ENCODE assay signal across 8 cellular contexts in genomic region chr3:184335661-184336483, GRCh38. TPM values are rescaled to one million over a fixed set of nuclear protein-coding genes. Genes with fewer than 3 reads are reported as not detected.
DNase-seq lines count a peak whose midpoint lies in the region; FAIRE-seq and TF ChIP-seq lines count a peak whose summit lies in the region.

No MANE protein-coding gene starts in this region.

- H3K9ac ChIP-seq in ES-I3 (ENCODE audit: low read depth, low read length) (peak overlapping the region; percentile 76), astrocyte (ENCODE audit: low read length) (peak overlapping the region; percentile 84)

- peaks cover 70% of the 10 kb centered on the region for H3K4me1 Mint-ChIP-seq in astrocyte (ENCODE audit: low read depth, unreplicated experiment)

- POLR2A ChIA-PET in HEK293 (lab: Yijun Ruan, JAX), result interaction anchor here (0.8 to 1.2 kb wide), 2 partner anchors 16 to 20 kb away, joined by 3 to 5 read pairs; no protein-coding TSS in a partner anchor

- H2AFZ ChIP-seq in astrocyte (ENCODE audit: low read depth, low read length), result no peak overlapping the region

- H3K4me2 ChIP-seq in astrocyte (ENCODE audit: low read length), result peak overlapping the region; percentile 89

- H3K27me3 ChIP-seq in astrocyte (ENCODE audit: insufficient read depth, low read length), result no peaks in the 10 kb centered on the region

- H3K27me3 Mint-ChIP-seq in astrocyte (ENCODE audit: low read depth, unreplicated experiment), result no peaks in the 10 kb centered on the region

- H3K4me1 ChIP-seq in ES-I3 (ENCODE audit: insufficient read depth, low read length), result peaks cover 14% of the 10 kb centered on the region
- no peaks in the 10 kb centered on the region for H3K4me1 ChIP-seq in HEK293 (ENCODE audit: control insufficient read depth, insufficient read depth, low read length)
- peaks cover 85% of the 10 kb centered on the region for H3K4me1 ChIP-seq in astrocyte (ENCODE audit: insufficient read depth, low read length)

- TF ChIP-seq CTCF in HEK293 (tag by site-specific recombination; IDR thresholded peaks at IDR 0.05) (no peak), astrocyte (IDR thresholded peaks at IDR 0.05; ENCODE audit: insufficient read depth, low read depth, low read length) (no peak), retinal pigment epithelial cell (conservative IDR thresholded peaks at IDR 0.05; ENCODE audit: low read depth, low read length) (no peak)

- no peaks in the 10 kb centered on the region for H3K9me3 ChIP-seq in ES-I3 (ENCODE audit: control insufficient read depth, insufficient read depth, low read length)
- no peaks in the 10 kb centered on the region for H3K9me3 ChIP-seq in HEK293 (ENCODE audit: control insufficient read depth, insufficient read depth, low read depth, low read length)
- H3K9me3 ChIP-seq in astrocyte (ENCODE audit: insufficient read depth, low read depth, low read length), result no peaks in the 10 kb centered on the region

- peak overlapping the region; percentile 86 for H3K4me3 Mint-ChIP-seq in astrocyte (ENCODE audit: unreplicated experiment)

- H3K36me3 Mint-ChIP-seq in astrocyte (ENCODE audit: low read depth, unreplicated experiment), result peaks cover 25% of the 10 kb centered on the region

- H3K27ac ChIP-seq in HEK293 (ENCODE audit: extremely low read depth, low read depth, low read length) (peak overlapping the region; percentile 73), astrocyte (ENCODE audit: low read depth, low read length) (peak overlapping the region; percentile 96)

- H3K36me3 ChIP-seq in ES-I3 (ENCODE audit: insufficient read depth, low read length) (peaks cover 27% of the 10 kb centered on the region), HEK293 (ENCODE audit: control insufficient read depth in 2 of 2, insufficient read depth in 1 of 2, low read length in 2 of 2) (peaks cover under 1 to 57% of the 10 kb centered on the region in 2 experiments), astrocyte (ENCODE audit: insufficient read depth, low read length) (peaks cover 36% of the 10 kb centered on the region)

- H3K4me3 ChIP-seq in HEK293 (ENCODE audit: low read depth, low read length) (peak overlapping the region; percentile 86), astrocyte (ENCODE audit: insufficient read depth, low read depth, low read length) (peak overlapping the region; percentile 62), retinal pigment epithelial cell (ENCODE audit: low read length) (peak overlapping the region; percentile 64)

- no peaks in the 10 kb centered on the region for H3K9me3 Mint-ChIP-seq in astrocyte (ENCODE audit: unreplicated experiment)

- H3K79me2 ChIP-seq in astrocyte (ENCODE audit: insufficient read depth, low read length), result peaks cover 49% of the 10 kb centered on the region

- DNase-seq in NCI-H1417 treated with DMSO at 0.1 percent for 48 hours (lab: John Stamatoyannopoulos, UW) (peak; percentile 15), T-helper 9 cell (peak; percentile 88), astrocyte (ENCODE audit: low read depth) (peak; percentile 61), hypothalamus (lab: John Stamatoyannopoulos, UW) (peak in 50 of 51 donors; percentile 48 to 93 (median 82)), retinal pigment epithelial cell (ENCODE audit: low read depth) (no peak), NCI-H1048 (lab: John Stamatoyannopoulos, UW) (no peak)

- FAIRE-seq in astrocyte (lab: Jason Lieb, UNC), result no peak

- H3K27ac Mint-ChIP-seq in astrocyte (ENCODE audit: unreplicated experiment), result peak overlapping the region; percentile 92

- peaks cover 61% of the 10 kb centered on the region for H4K20me1 ChIP-seq in astrocyte (ENCODE audit: insufficient read depth, low read length)

- CTCF ChIA-PET in HEK293 (lab: Yijun Ruan, JAX), result interaction anchor here (2.2 kb wide), 1 partner anchor 36 kb away, joined by 6 read pairs; no protein-coding TSS in a partner anchor

TF ChIP-seq in HEK293, 187 proteins besides CTCF, POLR2A, EP300 and RAD21 (continues in another document):
- TF ChIP-seq ZNF311 (tag by site-specific recombination; IDR thresholded peaks at IDR 0.05; ENCODE audit: borderline replicate concordance), result no peak
- TF ChIP-seq ZNF639 (tag by site-specific recombination; IDR thresholded peaks at IDR 0.05), result no peak
- no peak for TF ChIP-seq ZNF623 (tag by site-specific recombination; IDR thresholded peaks at IDR 0.05)
- no peak for TF ChIP-seq ZNF138 (tag by site-specific recombination; IDR thresholded peaks at IDR 0.05; ENCODE audit: borderline replicate concordance)
- TF ChIP-seq ZNF112 (tag by site-specific recombination; IDR thresholded peaks at IDR 0.05), result no peak
- no peak for TF ChIP-seq ZNF114 (tag by site-specific recombination; IDR thresholded peaks at IDR 0.05)
- 0 out of 2 replicates have a peak, but pooled peaks have one; percentile 38 for TF ChIP-seq ZBTB10 (tag by site-specific recombination; IDR thresholded peaks at IDR 0.05)
- peak; percentile 64; the same call in 1 of the 2 replicates for TF ChIP-seq ZBTB8A (tag by site-specific recombination; IDR thresholded peaks at IDR 0.05)
- no peak for TF ChIP-seq ZIC2 (tag by site-specific recombination; IDR thresholded peaks at IDR 0.05)
- no peak for TF ChIP-seq ZNF677 (tag by site-specific recombination; IDR thresholded peaks at IDR 0.05)
- no peak for TF ChIP-seq ZNF239 (tag by site-specific recombination; IDR thresholded peaks at IDR 0.05)
- 0 out of 2 replicates have a peak, but pooled peaks have one; percentile 44 for TF ChIP-seq ZNF324 (tag by site-specific recombination; IDR thresholded peaks at IDR 0.05)
- TF ChIP-seq ZSCAN23 (tag by site-specific recombination; IDR thresholded peaks at IDR 0.05), result no peak
- TF ChIP-seq ZNF776 (tag by site-specific recombination; IDR thresholded peaks at IDR 0.05; ENCODE audit: borderline replicate concordance), result no peak
- no peak for TF ChIP-seq ZNF548 (tag by site-specific recombination; IDR thresholded peaks at IDR 0.05)
- TF ChIP-seq ZNF624 (tag by site-specific recombination; IDR thresholded peaks at IDR 0.05), result no peak
- 0 out of 2 replicates have a peak, but pooled peaks have one; percentile 40 for TF ChIP-seq HOXC10 (CRISPR knock-in tag; IDR thresholded peaks at IDR 0.05)
- TF ChIP-seq ZNF544 (tag by site-specific recombination; IDR thresholded peaks at IDR 0.05), result no peak
- no peak for TF ChIP-seq ZFP3 (tag by site-specific recombination; IDR thresholded peaks at IDR 0.05; ENCODE audit: low read depth)
- TF ChIP-seq ZNF747 (tag by site-specific recombination; IDR thresholded peaks at IDR 0.05), result no peak
- TF ChIP-seq ZNF777 (tag by site-specific recombination; IDR thresholded peaks at IDR 0.05; ENCODE audit: borderline replicate concordance), result no peak
- no peak for TF ChIP-seq YY1 (tag by site-specific recombination; IDR thresholded peaks at IDR 0.05)
- no peak for TF ChIP-seq ZNF280C (tag by site-specific recombination; IDR thresholded peaks at IDR 0.05)

RNA-seq across cellular contexts. Expression of gene FAM131A, which starts 1.5 kb away (rescaled TPM):
- 12.2 TPM in 2 replicates for total RNA-seq in astrocyte

RNA-seq across cellular contexts. Expression of gene EIF4G1, which starts 21.5 kb away (rescaled TPM):
- 490 and 495 TPM in 2 replicates for total RNA-seq in astrocyte

RNA-seq across cellular contexts. Expression of gene CLCN2, which starts 25.5 kb away (rescaled TPM):
- 7.4 and 9.0 TPM in 2 replicates for total RNA-seq in astrocyte

RNA-seq across cellular contexts. Expression of gene POLR2H, which starts 25.6 kb away (rescaled TPM):
- 63.2 and 70.3 TPM in 2 replicates for total RNA-seq in astrocyte

RNA-seq across cellular contexts. Expression of gene PSMD2, which starts 36.8 kb away (rescaled TPM):
- total RNA-seq in astrocyte, result 496 and 588 TPM in 2 replicates

Comparison
In these comparisons a context has a peak if more than half of its experiments do, and no peak if none do; other contexts are left out.
1. DNase-seq: peak in NCI-H1417 treated with DMSO at 0.1 percent for 48 hours (single experiment), T-helper 9 cell (single experiment), astrocyte (single experiment) and hypothalamus (50 of 51); none in retinal pigment epithelial cell (single experiment) and NCI-H1048 (single experiment).
2. Peak in every context shown above with its lines, with median percentiles within 50 percentile points of each other: H3K4me3 ChIP-seq.